In genomic region chr16:52488837-52489289, GRCh38 we compare ENCODE assay signal across 1 cellular context.
TF ChIP-seq lines count a peak whose summit lies in the region.

No MANE protein-coding gene starts in this region.

TF ChIP-seq in HepG2, 621 proteins besides CTCF, POLR2A, EP300 and RAD21 (continued from another document):
- TF ChIP-seq USF2 (IDR thresholded peaks at IDR 0.05; ENCODE audit: low read depth, low read length), result no peak
- no peak for TF ChIP-seq USF2 (CRISPR knock-in tag; IDR thresholded peaks at IDR 0.05; ENCODE audit: borderline replicate concordance)
- peak; percentile 54; the same call in 1 of the 2 replicates for TF ChIP-seq FOXK2 (IDR thresholded peaks at IDR 0.05)
- peak; percentile 89 for TF ChIP-seq TBX2 (CRISPR knock-in tag; IDR thresholded peaks at IDR 0.05; ENCODE audit: borderline replicate concordance)
- TF ChIP-seq NAIF1 (CRISPR knock-in tag; IDR thresholded peaks at IDR 0.05; ENCODE audit: borderline replicate concordance), result 0 out of 2 replicates have a peak, but pooled peaks have one; percentile 47
- TF ChIP-seq FOXP4 (CRISPR knock-in tag; IDR thresholded peaks at IDR 0.05), result peak; percentile 83
- TF ChIP-seq MAFK (conservative IDR thresholded peaks at IDR 0.05 in 1 of 2, IDR thresholded peaks at IDR 0.05 in 1 of 2; ENCODE audit: low read length in 2 of 2), result peak; percentile 26 to 27; a peak in 2 of 4 replicates
- peak; percentile 100 for TF ChIP-seq ZNF644 (CRISPR knock-in tag; IDR thresholded peaks at IDR 0.05; ENCODE audit: low read depth)
- TF ChIP-seq ZNF788 (CRISPR knock-in tag; IDR thresholded peaks at IDR 0.05; ENCODE audit: borderline replicate concordance), result peak; percentile 74; the same call in 1 of the 2 replicates
- peak; percentile 81; the same call in 1 of the 2 replicates for TF ChIP-seq DNMT3B (CRISPR knock-in tag; conservative IDR thresholded peaks at IDR 0.05)
- TF ChIP-seq SIN3A (IDR thresholded peaks at IDR 0.05; ENCODE audit: borderline replicate concordance, low read depth, low read length), result 0 out of 2 replicates have a peak, but pooled peaks have one; percentile 33
- TF ChIP-seq KAT8 (CRISPR knock-in tag; IDR thresholded peaks at IDR 0.05), result peak; percentile 70; the same call in 1 of the 2 replicates
- TF ChIP-seq POGZ (CRISPR knock-in tag; IDR thresholded peaks at IDR 0.05), result peak; percentile 98
- peak; percentile 84 for TF ChIP-seq ZNF317 (CRISPR knock-in tag; IDR thresholded peaks at IDR 0.05)
- TF ChIP-seq ZNF781 (CRISPR knock-in tag; IDR thresholded peaks at IDR 0.05; ENCODE audit: borderline replicate concordance, not compliant biosample characterization), result peak; percentile 81
